Comparison of ENCODE assay signal across 20 cellular contexts in the genomic region with DNA sequence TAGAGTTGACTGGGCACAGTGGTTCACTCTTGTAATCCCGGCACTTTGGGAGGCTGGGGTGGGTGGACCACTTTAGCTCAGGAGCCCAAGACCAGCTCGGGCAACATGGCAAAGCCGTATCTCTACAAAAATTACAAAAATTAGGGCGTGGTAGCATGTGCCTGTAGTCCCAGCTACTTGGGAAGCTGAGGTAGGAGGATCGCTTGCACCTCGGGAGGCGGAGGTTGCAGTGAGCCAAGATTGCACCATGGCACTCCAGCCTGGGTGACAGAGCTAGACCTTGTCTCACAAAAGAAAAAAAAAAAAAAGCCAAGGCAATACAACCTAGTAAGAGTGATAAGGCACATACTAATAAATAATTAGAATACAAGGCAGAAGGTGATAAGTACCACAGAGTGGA. TPM values are rescaled to one million over a fixed set of nuclear protein-coding genes. Genes with fewer than 3 reads are reported as not detected.
DNase-seq lines count a peak whose midpoint lies in the region; ATAC-seq, FAIRE-seq and TF ChIP-seq lines count a peak whose summit lies in the region.
"Had no signal": no experiment of that assay in that cellular context is flagged by ENCODE, and none has a peak within 500 bp of the region (broad histone marks: within the 10 kb centered on the region; RNA-seq: fewer than 3 reads in every experiment).

No MANE protein-coding gene starts in this region.

- no peaks in the 10 kb centered on the region for H3K4me1 Mint-ChIP-seq in nephron progenitor cell

- no peaks in the 10 kb centered on the region for H3K9me3 ChIP-seq in A549
- H3K9me3 ChIP-seq in H1 (ENCODE audit: insufficient read depth in 2 of 2, low read depth in 1 of 2, low read length in 1 of 2) = no peaks in the 10 kb centered on the region
- no peaks in the 10 kb centered on the region for H3K9me3 ChIP-seq in upper lobe of right lung
- no peaks in the 10 kb centered on the region for H3K9me3 ChIP-seq in left ventricle myocardium inferior (replicated peaks)

- H3K23ac ChIP-seq in H1 (ENCODE audit: insufficient read length) = no peak overlapping the region

- H3K9ac ChIP-seq in H1 (replicated peaks in 1 of 4; ENCODE audit: extremely low read depth in 1 of 4, low read depth in 3 of 4, low read length in 3 of 4) = no peak overlapping the region

- intact Hi-C loops in upper lobe of right lung (cut with DNase I) = no loop called here
- intact Hi-C loops in left ventricle myocardium inferior (cut with micrococcal nuclease) = no loop called here

- CTCF ChIA-PET in A549 (lab: Yijun Ruan, JAX) (no interaction called here), H1 (lab: Charles Lee; ENCODE audit: partially characterized antibody) (interaction anchor here (1.2 kb wide), 1 partner anchor 569 kb away, joined by 3 read pairs; no protein-coding TSS in a partner anchor)

- no peaks in the 10 kb centered on the region for H3K23me2 ChIP-seq in H1 (ENCODE audit: low read depth, low read length)

- H2BK12ac ChIP-seq in H1 (ENCODE audit: low read depth, low read length) = no peak overlapping the region

- 0 out of 2 replicates have a peak, but pooled peaks cover 2% of the 10 kb centered on the region for H3K79me1 ChIP-seq in H1 (ENCODE audit: low read depth, low read length)

- peaks cover 20% of the 10 kb centered on the region for H3K36me3 Mint-ChIP-seq in nephron progenitor cell (ENCODE audit: low read depth)
- H3K36me3 Mint-ChIP-seq: CD4-positive, alpha-beta memory T cell had no signal

- H3K18ac ChIP-seq in H1 (ENCODE audit: extremely low read depth, low read length) = no peak overlapping the region

- H4K91ac ChIP-seq in H1 (replicated peaks; ENCODE audit: insufficient read length, low read length) = no peak overlapping the region

- TF ChIP-seq POLR2A in A549 (IDR thresholded peaks at IDR 0.05; ENCODE audit: low read length) (no peak), H1 (IDR thresholded peaks at IDR 0.05; ENCODE audit: control extremely low read depth in 1 of 2, low read depth in 2 of 2, low read length in 2 of 2) (no peak)

- no peak overlapping the region for H2BK20ac ChIP-seq in H1 (ENCODE audit: low read length)

- peak overlapping the region; percentile 11 for H3K27ac Mint-ChIP-seq in nephron progenitor cell
- H3K27ac Mint-ChIP-seq: CD4-positive, alpha-beta memory T cell had no signal

- no peak overlapping the region for H2AK5ac ChIP-seq in H1 (ENCODE audit: low read depth, low read length)

- FAIRE-seq in A549 (lab: Jason Lieb, UNC) = no peak
- FAIRE-seq in H1 (lab: Jason Lieb, UNC) = no peak
- FAIRE-seq: GM12891, GM18507 had no signal

- H3K4me3 ChIP-seq in A549 (no peak overlapping the region), H1 (ENCODE audit: extremely low read depth in 1 of 4, insufficient read depth in 2 of 4, low read depth in 3 of 4, low read length in 4 of 4) (no peak overlapping the region), upper lobe of right lung (no peak overlapping the region), left ventricle myocardium inferior (no peak overlapping the region)

- no peak overlapping the region for H2BK5ac ChIP-seq in H1 (ENCODE audit: low read depth, low read length)

- peaks cover 16 to 95% of the 10 kb centered on the region in 2 experiments for H3K79me2 ChIP-seq in H1 (ENCODE audit: control insufficient read depth in 1 of 2, insufficient read depth in 2 of 2, low read length in 2 of 2)

- H4K20me1 ChIP-seq in H1 (replicated peaks in 1 of 2; ENCODE audit: control insufficient read depth in 1 of 2, insufficient read depth in 2 of 2, low read length in 2 of 2) = peaks cover 4 to 7% of the 10 kb centered on the region in 2 experiments

- peak in 1 of 2 experiments; percentile 38; a peak in 2 of 6 replicates for ATAC-seq in A549
- peak; percentile 53 for ATAC-seq in upper lobe of right lung
- ATAC-seq in GM19452 (IDR thresholded peaks at IDR 0.05; ENCODE audit: unreplicated experiment) = no peak
- ATAC-seq: HCT116 had no signal

- H3K56ac ChIP-seq in H1 (replicated peaks; ENCODE audit: insufficient read length, low read depth, low read length) = no peak overlapping the region

- TF ChIP-seq CTCF in A549 (IDR thresholded peaks at IDR 0.05) (no peak), H1 (IDR thresholded peaks at IDR 0.05; ENCODE audit: control extremely low read depth in 1 of 3, insufficient read depth in 1 of 3, low read depth in 1 of 3, low read length in 3 of 3) (no peak), nephron progenitor cell (IDR thresholded peaks at IDR 0.05) (no peak), upper lobe of right lung (IDR thresholded peaks at IDR 0.05) (no peak), left ventricle myocardium inferior (IDR thresholded peaks at IDR 0.05; ENCODE audit: borderline replicate concordance) (no peak)

- H3K9me3 Mint-ChIP-seq in nephron progenitor cell = no peaks in the 10 kb centered on the region
- H3K9me3 Mint-ChIP-seq: H9 had no signal

- no peak overlapping the region for H3K4ac ChIP-seq in H1 (replicated peaks; ENCODE audit: insufficient read length, low read depth, low read length)

- H4K8ac ChIP-seq in H1 (ENCODE audit: extremely low read depth, insufficient read depth, low read length) = peak overlapping the region; percentile 41; the same call in 1 of the 2 replicates

- H3K36me3 ChIP-seq in H1 (ENCODE audit: control insufficient read depth in 2 of 4, insufficient read depth in 4 of 4, low read length in 3 of 4) (no peaks in the 10 kb centered on the region), upper lobe of right lung (no peaks in the 10 kb centered on the region), left ventricle myocardium inferior (no peaks in the 10 kb centered on the region)

- H3K27me3 Mint-ChIP-seq in nephron progenitor cell (ENCODE audit: low read depth, poor library complexity) = no peaks in the 10 kb centered on the region
- H3K27me3 Mint-ChIP-seq: CD4-positive, alpha-beta memory T cell had no signal

- POLR2A ChIA-PET in A549 (lab: Yijun Ruan, JAX) (no interaction called here), H1 (lab: Charles Lee; ENCODE audit: partially characterized antibody) (interaction anchor here (0.6 to 0.9 kb wide), 2 partner anchors 15 to 328 kb away, joined by 3 read pairs; no protein-coding TSS in a partner anchor)

- no peak overlapping the region for H4K5ac ChIP-seq in H1 (ENCODE audit: insufficient read length, low read depth, low read length)

- H3K4me2 ChIP-seq in A549 = 0 out of 3 replicates have a peak overlapping the region, but pooled peaks have one; percentile 16
- H3K4me2 ChIP-seq in H1 (ENCODE audit: insufficient read depth in 1 of 2, low read depth in 2 of 2, low read length in 2 of 2) = no peak overlapping the region

- WGBS in A549 (ENCODE audit: missing lambda C conversion rate) = 72% methylated on average over 7 of the region's 7 CpGs
- 93% methylated on average over 7 of the region's 7 CpGs; no CpG with 5 or more reads in 1 of the 2 experiments for WGBS in H1 (ENCODE audit: extremely low coverage in 1 of 2, insufficient coverage in 1 of 2, insufficient read length in 1 of 2, insufficient replicate concordance in 2 of 2, low coverage in 1 of 2, low lambda C conversion rate in 2 of 2, missing lambda C conversion rate in 1 of 2), 2 experiments

- H3K4me1 ChIP-seq in A549 = peaks cover 23% of the 10 kb centered on the region
- H3K4me1 ChIP-seq in H1 (replicated peaks in 1 of 4; ENCODE audit: control insufficient read depth in 3 of 4, insufficient read depth in 4 of 4, low read length in 3 of 4) = no peaks in the 10 kb centered on the region
- peaks cover 3% of the 10 kb centered on the region for H3K4me1 ChIP-seq in upper lobe of right lung
- H3K4me1 ChIP-seq in left ventricle myocardium inferior = peaks cover 2% of the 10 kb centered on the region

- no peak overlapping the region for H2BK15ac ChIP-seq in H1 (ENCODE audit: low read length)

- no peak overlapping the region for H2AFZ ChIP-seq in H1 (ENCODE audit: low read length)

- DNase-seq in A549 (ENCODE audit: low read depth in 1 of 2, low spot score in 1 of 2) (peak in 1 of 2 experiments; percentile 14), H1 (ENCODE audit: low read depth in 1 of 2, low spot score in 2 of 2) (no peak), nephron progenitor cell (no peak), upper lobe of right lung (no peak), HK-2 (ENCODE audit: unreplicated experiment) (no peak), left ventricle myocardium inferior (no peak)
- DNase-seq: 8988T; C1 segment of cervical spinal cord; Calu3; CD4-positive, alpha-beta memory T cell; COR-L47; DMS53; DMS79 treated with DMSO at 0.1 percent for 48 hours; GF-D8; GOT3; H9 had no signal

- H3K27ac ChIP-seq in A549 (no peak overlapping the region), H1 (ENCODE audit: low read depth, low read length) (no peak overlapping the region), upper lobe of right lung (no peak overlapping the region), left ventricle myocardium inferior (replicated peaks) (no peak overlapping the region)

- H3K14ac ChIP-seq in H1 (ENCODE audit: insufficient read length) = no peak overlapping the region

- no peak for TF ChIP-seq RAD21 in A549 (conservative IDR thresholded peaks at IDR 0.05 in 1 of 2, IDR thresholded peaks at IDR 0.05 in 1 of 2)
- TF ChIP-seq RAD21 in H1 (IDR thresholded peaks at IDR 0.05 in 1 of 2, conservative IDR thresholded peaks at IDR 0.05 in 1 of 2; ENCODE audit: low read depth in 2 of 2, low read length in 2 of 2) = no peak

- TF ChIP-seq EP300 in A549 (IDR thresholded peaks at IDR 0.05) (no peak), H1 (IDR thresholded peaks at IDR 0.05; ENCODE audit: borderline replicate concordance in 1 of 2, low read depth in 2 of 2, low read length in 2 of 2) (no peak)

- H2BK120ac ChIP-seq in H1 (replicated peaks; ENCODE audit: low read depth, low read length) = no peak overlapping the region

- no peak overlapping the region for H3K4me3 Mint-ChIP-seq in nephron progenitor cell
- H3K4me3 Mint-ChIP-seq: CD4-positive, alpha-beta memory T cell; H9 had no signal

- H3K27me3 ChIP-seq in H1 (replicated peaks in 1 of 4; ENCODE audit: control insufficient read depth in 3 of 4, extremely low read depth in 1 of 4, insufficient read depth in 3 of 4, low read length in 3 of 4) = peaks cover 0 to 1% (median 0%) of the 10 kb centered on the region in 4 experiments; a peak in 1 of 7 replicates
- no peaks in the 10 kb centered on the region for H3K27me3 ChIP-seq in upper lobe of right lung
- no peaks in the 10 kb centered on the region for H3K27me3 ChIP-seq in left ventricle myocardium inferior (ENCODE audit: low read depth)

RNA-seq across cellular contexts. Expression of a gene that starts 15.8 kb away (rescaled TPM):
- polyA plus RNA-seq in A549 (2011; rRNA removed) (74.2 and 88.9 TPM in 2 replicates), A549 (2017; fragmentation: RNase III; extraction: RNeasy Plus Mini Kit Qiagen cat#74134 plus additional on column Dnase treatment) (68.6 to 79.2 TPM (median 69.3 TPM) in 3 replicates), H1 (2011; rRNA removed) (40.3 and 46.7 TPM in 2 replicates)
- polyA plus RNA-seq in A549 (2012; cell fraction: cytosol; rRNA removed) = 36.7 and 40.2 TPM in 2 replicates
- polyA plus RNA-seq in A549 (2012; cell fraction: nucleus; rRNA removed) = 20.2 and 25.2 TPM in 2 replicates
- 88.5 and 102 TPM in 2 replicates for polyA minus RNA-seq in A549 (2011; rRNA and poly(A)+ RNA removed)
- 186 and 192 TPM in 2 replicates for total RNA-seq in H1 (2021; fragmentation: NEBNext Ultra II Directional; extraction: Animal tissue kit (Norgen Biotek cat#: 25700))
- polyA plus RNA-seq in H1 (2011; cell fraction: cytosol; rRNA removed) = 58.1 TPM
- polyA plus RNA-seq in H1 (2011; cell fraction: nucleus; rRNA removed) = 41.9 TPM
- polyA plus RNA-seq in H1 (2012, experiment 1 of 2) = 61.5 to 112 TPM (median 78.7 TPM) in 4 replicates
- polyA plus RNA-seq in H1 (2012, experiment 2 of 2) = 7.7 TPM
- 71.9 TPM for polyA plus RNA-seq in H1 (2013, experiment 1 of 2)
- polyA plus RNA-seq in H1 (2013, experiment 2 of 2) = 73.9 TPM
- 190 and 198 TPM in 2 replicates for polyA minus RNA-seq in H1 (2011; rRNA and poly(A)+ RNA removed)
- polyA minus RNA-seq in H1 (2011; cell fraction: cytosol; rRNA and poly(A)+ RNA removed) = 61.0 TPM
- 121 TPM for polyA minus RNA-seq in H1 (2011; cell fraction: nucleus; rRNA and poly(A)+ RNA removed)
- total RNA-seq in upper lobe of right lung (15.8 TPM), left ventricle myocardium inferior (12.4 TPM)

RNA-seq across cellular contexts. Expression of a gene that starts 15.9 kb away (rescaled TPM):
- polyA plus RNA-seq in A549 (2011; rRNA removed) = 13.9 and 17.4 TPM in 2 replicates
- polyA plus RNA-seq in A549 (2012; cell fraction: cytosol; rRNA removed) = 2.3 and 2.5 TPM in 2 replicates
- polyA plus RNA-seq in A549 (2012; cell fraction: nucleus; rRNA removed) = 1.2 and 1.8 TPM in 2 replicates
- 8.0 to 9.3 TPM (median 8.6 TPM) in 3 replicates for polyA plus RNA-seq in A549 (2017; fragmentation: RNase III; extraction: RNeasy Plus Mini Kit Qiagen cat#74134 plus additional on column Dnase treatment)
- polyA minus RNA-seq in A549 (2011; rRNA and poly(A)+ RNA removed) = 4.7 and 4.8 TPM in 2 replicates
- total RNA-seq in H1 (2021; fragmentation: NEBNext Ultra II Directional; extraction: Animal tissue kit (Norgen Biotek cat#: 25700)) = 17.8 and 18.7 TPM in 2 replicates
- 2.1 and 2.2 TPM in 2 replicates for polyA plus RNA-seq in H1 (2011; rRNA removed)
- polyA plus RNA-seq in H1 (2011; cell fraction: cytosol; rRNA removed) = 2.7 TPM
- 3.3 TPM for polyA plus RNA-seq in H1 (2011; cell fraction: nucleus; rRNA removed)
- polyA plus RNA-seq in H1 (2012, experiment 1 of 2) = 4.2 to 8.9 TPM (median 5.5 TPM) in 4 replicates
- 0.52 TPM for polyA plus RNA-seq in H1 (2012, experiment 2 of 2)
- polyA plus RNA-seq in H1 (2013, experiment 1 of 2) = 6.7 TPM
- polyA plus RNA-seq in H1 (2013, experiment 2 of 2) = 5.8 TPM
- polyA minus RNA-seq in H1 (2011; rRNA and poly(A)+ RNA removed) = 5.4 and 10.8 TPM in 2 replicates
- polyA minus RNA-seq in H1 (2011; cell fraction: cytosol; rRNA and poly(A)+ RNA removed) = 4.3 TPM
- 16.2 TPM for polyA minus RNA-seq in H1 (2011; cell fraction: nucleus; rRNA and poly(A)+ RNA removed)
- 10.8 TPM for total RNA-seq in upper lobe of right lung
- 7.1 TPM for total RNA-seq in left ventricle myocardium inferior

Comparison
In these comparisons a context has a peak if more than half of its experiments do, and no peak if none do; other contexts are left out.
1. RNA of a gene that starts 15.8 kb away (total RNA-seq): 186 to 192 TPM in H1; 15.8 TPM in upper lobe of right lung (single experiment) and 12.4 TPM in left ventricle myocardium inferior (single experiment); every median in the first group is over 10 times any median in the second.